Comparison of ENCODE assay signal across 9 cellular contexts in the genomic region with DNA sequence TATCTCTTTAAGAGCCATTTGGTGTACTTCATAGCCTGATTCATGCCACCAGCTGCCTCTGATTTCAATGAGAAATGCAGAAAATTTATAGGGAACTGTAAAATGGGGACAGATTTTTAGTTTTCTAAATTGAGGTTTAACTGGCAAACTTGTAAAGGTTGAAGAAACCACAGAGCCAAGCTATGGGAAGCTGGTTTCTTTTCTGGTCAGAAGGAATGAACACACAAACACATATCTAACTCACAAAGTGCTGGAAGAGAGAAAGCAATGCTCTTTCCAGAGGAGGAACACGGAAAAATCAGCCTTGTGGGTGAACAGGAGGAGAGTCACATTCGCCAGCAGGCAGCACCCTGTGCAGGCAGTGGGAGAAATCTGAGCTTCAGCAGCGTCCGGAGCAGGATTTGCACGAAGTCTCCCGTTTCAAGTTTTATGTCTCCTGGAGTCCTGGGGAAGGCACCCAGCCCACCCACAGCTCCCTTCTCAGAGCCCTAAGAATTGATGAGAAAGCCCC.
DNase-seq lines count a peak whose midpoint lies in the region; ATAC-seq and TF ChIP-seq lines count a peak whose summit lies in the region.
"Had no signal": no experiment of that assay in that cellular context is flagged by ENCODE, and none has a peak within 500 bp of the region (broad histone marks: within the 10 kb centered on the region; RNA-seq: fewer than 3 reads in every experiment).

No MANE protein-coding gene starts in this region.

- no peak for TF ChIP-seq CTCF in HFF-Myc (IDR thresholded peaks at IDR 0.05; ENCODE audit: low read depth, low read length, missing control alignments)
- no peak for TF ChIP-seq CTCF in coronary artery (IDR thresholded peaks at IDR 0.05)

- H3K27ac ChIP-seq in coronary artery (peak overlapping the region; percentile 30 to 82), layer of hippocampus (ENCODE audit: low read depth, low read length) (peak overlapping the region; percentile 35), skin epidermis (peak overlapping the region in 18 of 21 experiments; percentile 31 to 86 (median 70))

- ATAC-seq in HG03378 (IDR thresholded peaks at IDR 0.05; ENCODE audit: unreplicated experiment) (no peak), HG03025 (IDR thresholded peaks at IDR 0.05; ENCODE audit: low FRiP score, unreplicated experiment) (no peak), HG03442 (IDR thresholded peaks at IDR 0.05; ENCODE audit: unreplicated experiment) (no peak), HG02759 (IDR thresholded peaks at IDR 0.05; ENCODE audit: unreplicated experiment) (no peak)

- H3K27me3 ChIP-seq in layer of hippocampus (ENCODE audit: control insufficient read depth, insufficient read depth, low read length), result no peaks in the 10 kb centered on the region

- H3K4me3 ChIP-seq in HFF-Myc (replicated peaks; ENCODE audit: low read depth, low read length) (peak overlapping the region; percentile 64), coronary artery (peak overlapping the region; percentile 64), skin epidermis (peak overlapping the region in 6 of 7 experiments; percentile 9 to 35 (median 22))

- no peak for DNase-seq in HFF-Myc (ENCODE audit: extremely low read depth, low read depth)
- no peak for DNase-seq in coronary artery (ENCODE audit: low spot score)
- DNase-seq: SHP77 treated with DMSO at 0.1 percent for 48 hours had no signal
